1 cellular context compared by ENCODE assay signal in genomic region chr5:53560506-53561191, GRCh38.
TF ChIP-seq lines count a peak whose summit lies in the region.

Gene NDUFS4, plus strand, starts transcription at chr5:53560639. Its CDS starts 24 bp downstream, at chr5:53560663.

TF ChIP-seq in HepG2, 621 proteins besides CTCF, POLR2A, EP300 and RAD21 (continued from another document and continues in another):
- TF ChIP-seq LCORL (IDR thresholded peaks at IDR 0.05): no peak
- 0 out of 2 replicates have a peak, but pooled peaks have one; percentile 49 for TF ChIP-seq LCORL (CRISPR knock-in tag; IDR thresholded peaks at IDR 0.05)
- no peak for TF ChIP-seq ATAD3A (CRISPR knock-in tag; IDR thresholded peaks at IDR 0.05)
- peak; percentile 36 to 79; a peak in 2 of 4 replicates for TF ChIP-seq HMGXB4 (CRISPR knock-in tag; IDR thresholded peaks at IDR 0.05; ENCODE audit: borderline replicate concordance in 1 of 2, low read depth in 1 of 2)
- peak; percentile 94; the same call in 1 of the 2 replicates for TF ChIP-seq KMT2B (CRISPR knock-in tag; IDR thresholded peaks at IDR 0.05)
- TF ChIP-seq ZNF383 (CRISPR knock-in tag; IDR thresholded peaks at IDR 0.05; ENCODE audit: borderline replicate concordance): no peak
- peak; percentile 58 for TF ChIP-seq BCL3 (CRISPR knock-in tag; IDR thresholded peaks at IDR 0.05)
- TF ChIP-seq SRF (IDR thresholded peaks at IDR 0.05; ENCODE audit: low read depth, low read length): no peak
- TF ChIP-seq DZIP1 (CRISPR knock-in tag; IDR thresholded peaks at IDR 0.05): no peak
- TF ChIP-seq KLF9 (CRISPR knock-in tag; IDR thresholded peaks at IDR 0.05; ENCODE audit: low read depth): no peak
- TF ChIP-seq NFIB (CRISPR knock-in tag; IDR thresholded peaks at IDR 0.05; ENCODE audit: borderline replicate concordance): no peak
- TF ChIP-seq KDM1A (CRISPR knock-in tag; IDR thresholded peaks at IDR 0.05): 0 out of 2 replicates have a peak, but pooled peaks have one; percentile 56
- no peak for TF ChIP-seq BCLAF1 (IDR thresholded peaks at IDR 0.05)
- peak; percentile 67; the same call in 1 of the 2 replicates for TF ChIP-seq MYPOP (CRISPR knock-in tag; IDR thresholded peaks at IDR 0.05)
- no peak for TF ChIP-seq PREB (CRISPR knock-in tag; IDR thresholded peaks at IDR 0.05)
- no peak for TF ChIP-seq ZNF205 (CRISPR knock-in tag; IDR thresholded peaks at IDR 0.05)
- 0 out of 2 replicates have a peak, but pooled peaks have one; percentile 29 for TF ChIP-seq TEAD2 (CRISPR knock-in tag; IDR thresholded peaks at IDR 0.05)
- TF ChIP-seq DDIT3 (CRISPR knock-in tag; IDR thresholded peaks at IDR 0.05): 0 out of 2 replicates have a peak, but pooled peaks have one; percentile 49
- no peak for TF ChIP-seq MAFF (IDR thresholded peaks at IDR 0.05; ENCODE audit: low read depth, low read length)
- TF ChIP-seq MXD1 (CRISPR knock-in tag; IDR thresholded peaks at IDR 0.05): no peak
- TF ChIP-seq LBX2 (CRISPR knock-in tag; IDR thresholded peaks at IDR 0.05; ENCODE audit: borderline replicate concordance): no peak
- TF ChIP-seq ZNF24 (IDR thresholded peaks at IDR 0.05): peak; percentile 63; the same call in 1 of the 2 replicates
- no peak for TF ChIP-seq STAG1 (CRISPR knock-in tag; IDR thresholded peaks at IDR 0.05)
- peak; percentile 26; the same call in 1 of the 2 replicates for TF ChIP-seq MXD4 (CRISPR knock-in tag; IDR thresholded peaks at IDR 0.05)
- TF ChIP-seq REST (IDR thresholded peaks at IDR 0.05; ENCODE audit: borderline replicate concordance in 1 of 2, low read depth in 1 of 2, low read length in 2 of 2): peak in 1 of 2 experiments; percentile 75; a peak in 1 of 4 replicates
- peak; percentile 78; the same call in 1 of the 2 replicates for TF ChIP-seq ZNF724P (CRISPR knock-in tag; IDR thresholded peaks at IDR 0.05; ENCODE audit: borderline replicate concordance)
- peak; percentile 66 for TF ChIP-seq TEAD3 (CRISPR knock-in tag; optimal IDR thresholded peaks at IDR 0.05; ENCODE audit: borderline replicate concordance)
- TF ChIP-seq ZBTB21 (CRISPR knock-in tag; IDR thresholded peaks at IDR 0.05): peak; percentile 20; the same call in 1 of the 2 replicates
- TF ChIP-seq TAF15 (IDR thresholded peaks at IDR 0.05; ENCODE audit: low read depth, low read length, poor library complexity, severe bottlenecking): no peak
- 0 out of 2 replicates have a peak, but pooled peaks have one; percentile 8 for TF ChIP-seq SMYD3 (CRISPR knock-in tag; IDR thresholded peaks at IDR 0.05)
- no peak for TF ChIP-seq TBX3 (IDR thresholded peaks at IDR 0.05; ENCODE audit: borderline replicate concordance)
- no peak for TF ChIP-seq ARHGAP35 (CRISPR knock-in tag; IDR thresholded peaks at IDR 0.05; ENCODE audit: borderline replicate concordance)
